Comparison of ENCODE assay signal across 8 cellular contexts in genomic region chr11:65262775-65263174, GRCh38. TPM values are rescaled to one million over a fixed set of nuclear protein-coding genes. Genes with fewer than 3 reads are reported as not detected.
DNase-seq lines count a peak whose midpoint lies in the region; ATAC-seq and TF ChIP-seq lines count a peak whose summit lies in the region.

No MANE protein-coding gene starts in this region.

- no peaks in the 10 kb centered on the region for H3K27me3 Mint-ChIP-seq in activated T-helper 1 cell treated with anti-CD3 and anti-CD28 coated beads, Interleukin-12 subunit alpha, Interleukin-12 subunit beta, Interleukin-2, Interleukin-4 antibody, amounts not matched to agents 30 ng/mL and 10 ng/mL and 1 ng/mL, durations not matched to agents 14 hours and 24 hours and 36 hours (ENCODE audit: insufficient read depth)

- DNase-seq in heart left ventricle = no peak
- DNase-seq in Right ventricle myocardium superior = no peak
- no peak for DNase-seq in activated T-helper 1 cell treated with anti-CD3 and anti-CD28 coated beads, Interleukin-12 subunit alpha, Interleukin-12 subunit beta, Interleukin-2, Interleukin-4 antibody, amounts not matched to agents 30 ng/mL and 10 ng/mL and 1 ng/mL, durations not matched to agents 14 hours and 24 hours and 36 hours (ENCODE audit: low spot score)
- DNase-seq in left lung = no peak
- no peak for DNase-seq in upper lobe of left lung
- DNase-seq in NCI-H1105 (lab: John Stamatoyannopoulos, UW) = no peak

- H3K4me3 Mint-ChIP-seq in activated T-helper 1 cell treated with anti-CD3 and anti-CD28 coated beads, Interleukin-12 subunit alpha, Interleukin-12 subunit beta, Interleukin-2, Interleukin-4 antibody, amounts not matched to agents 30 ng/mL and 10 ng/mL and 1 ng/mL, durations not matched to agents 14 hours and 24 hours and 36 hours = peak overlapping the region; percentile 94

- peaks cover 24% of the 10 kb centered on the region for H3K36me3 Mint-ChIP-seq in activated T-helper 1 cell treated with anti-CD3 and anti-CD28 coated beads, Interleukin-12 subunit alpha, Interleukin-12 subunit beta, Interleukin-2, Interleukin-4 antibody, amounts not matched to agents 30 ng/mL and 10 ng/mL and 1 ng/mL, durations not matched to agents 14 hours and 24 hours and 36 hours (ENCODE audit: low read depth)

- no peaks in the 10 kb centered on the region for H3K9me3 Mint-ChIP-seq in activated T-helper 1 cell treated with anti-CD3 and anti-CD28 coated beads, Interleukin-12 subunit alpha, Interleukin-12 subunit beta, Interleukin-2, Interleukin-4 antibody, amounts not matched to agents 30 ng/mL and 10 ng/mL and 1 ng/mL, durations not matched to agents 14 hours and 24 hours and 36 hours

- H3K4me1 ChIP-seq in heart left ventricle (peaks cover 0 to 21% (median 11%) of the 10 kb centered on the region in 12 donors), left lung (peaks cover 7 to 32% of the 10 kb centered on the region in 2 donors), upper lobe of left lung (peaks cover 12 to 29% (median 14%) of the 10 kb centered on the region in 4 donors)

- H3K27me3 ChIP-seq in heart left ventricle = no peaks in the 10 kb centered on the region
- H3K27me3 ChIP-seq in left lung = no peaks in the 10 kb centered on the region
- H3K27me3 ChIP-seq in upper lobe of left lung = no peaks in the 10 kb centered on the region

- no peak for ATAC-seq in heart left ventricle
- ATAC-seq in Right ventricle myocardium superior (ENCODE audit: poor library complexity) = no peak
- ATAC-seq in left lung = no peak
- ATAC-seq in upper lobe of left lung (ENCODE audit: low FRiP score in 2 of 2) = no peak
- ATAC-seq in GM21576 (IDR thresholded peaks at IDR 0.05; ENCODE audit: unreplicated experiment) = no peak
- ATAC-seq in HG03521 (IDR thresholded peaks at IDR 0.05; ENCODE audit: unreplicated experiment) = no peak

- peaks cover 0 to 19% (median 10%) of the 10 kb centered on the region in 9 donors for H3K36me3 ChIP-seq in heart left ventricle
- H3K36me3 ChIP-seq in left lung = peaks cover 0 to 25% of the 10 kb centered on the region in 2 donors
- H3K36me3 ChIP-seq in upper lobe of left lung = peaks cover 0 to 11% (median 3%) of the 10 kb centered on the region in 4 donors

- TF ChIP-seq POLR2A in heart left ventricle (IDR thresholded peaks at IDR 0.05) (no peak), upper lobe of left lung (IDR thresholded peaks at IDR 0.05) (no peak)

- H3K4me3 ChIP-seq in heart left ventricle = peak overlapping the region; percentile 57 to 85 (median 76)
- peak overlapping the region; percentile 82 to 85 for H3K4me3 ChIP-seq in left lung
- peak overlapping the region in 3 of 4 donors; percentile 70 to 82 (median 73) for H3K4me3 ChIP-seq in upper lobe of left lung

- peak overlapping the region; percentile 97 for H3K27ac Mint-ChIP-seq in activated T-helper 1 cell treated with anti-CD3 and anti-CD28 coated beads, Interleukin-12 subunit alpha, Interleukin-12 subunit beta, Interleukin-2, Interleukin-4 antibody, amounts not matched to agents 30 ng/mL and 10 ng/mL and 1 ng/mL, durations not matched to agents 14 hours and 24 hours and 36 hours

- peak overlapping the region in 10 of 12 donors; percentile 89 to 96 (median 94) for H3K27ac ChIP-seq in heart left ventricle
- H3K27ac ChIP-seq in left lung = peak overlapping the region; percentile 88 to 94
- peak overlapping the region; percentile 87 to 93 (median 90) for H3K27ac ChIP-seq in upper lobe of left lung

- no peak for TF ChIP-seq CTCF in heart left ventricle (IDR thresholded peaks at IDR 0.05)
- TF ChIP-seq CTCF in left lung (IDR thresholded peaks at IDR 0.05) = no peak
- TF ChIP-seq CTCF in upper lobe of left lung (IDR thresholded peaks at IDR 0.05) = no peak

- H3K9me3 ChIP-seq in heart left ventricle = no peaks in the 10 kb centered on the region
- no peaks in the 10 kb centered on the region for H3K9me3 ChIP-seq in left lung
- H3K9me3 ChIP-seq in upper lobe of left lung = no peaks in the 10 kb centered on the region

- WGBS in heart left ventricle, 4 donors = 36 to 47% (median 43%) methylated on average over 6 of the region's 6 CpGs
- WGBS in upper lobe of left lung, 2 donors = 28 to 36% methylated on average over 6 of the region's 6 CpGs

- TF ChIP-seq EP300 in upper lobe of left lung (IDR thresholded peaks at IDR 0.05) = no peak

- peaks cover 47% of the 10 kb centered on the region for H3K4me1 Mint-ChIP-seq in activated T-helper 1 cell treated with anti-CD3 and anti-CD28 coated beads, Interleukin-12 subunit alpha, Interleukin-12 subunit beta, Interleukin-2, Interleukin-4 antibody, amounts not matched to agents 30 ng/mL and 10 ng/mL and 1 ng/mL, durations not matched to agents 14 hours and 24 hours and 36 hours (ENCODE audit: low read depth)

- intact Hi-C loops in heart left ventricle (cut with DNase I) = loop anchor here in 1 of 10 donors (5.0 kb wide), 1 partner anchor 70 kb away; the partner anchor contains the start of gene DPF2
- intact Hi-C loops in Right ventricle myocardium superior (cut with DNase I) = no loop called here
- intact Hi-C loops in activated T-helper 1 cell treated with anti-CD3 and anti-CD28 coated beads, Interleukin-12 subunit alpha, Interleukin-12 subunit beta, Interleukin-2, Interleukin-4 antibody, amounts not matched to agents 30 ng/mL and 10 ng/mL and 1 ng/mL, durations not matched to agents 14 hours and 24 hours and 36 hours (cut with micrococcal nuclease) = loop anchor here (5.0 kb wide), 4 partner anchors 70 to 250 kb away; partner anchors contain the start of genes ARL2, DPF2, FAU and MRPL49
- intact Hi-C loops in left lung (cut with DNase I) = no loop called here

RNA-seq across cellular contexts. Expression of gene POLA2, which starts 1.0 kb away (rescaled TPM):
- total RNA-seq in heart left ventricle = 1 to 10 TPM; 3.2 to 9.0 (median 4.2) TPM
- 1 to 10 TPM; 4.3 to 6.7 TPM for polyA plus RNA-seq in heart left ventricle
- total RNA-seq in Right ventricle myocardium superior = 4.9 TPM
- total RNA-seq in activated T-helper 1 cell treated with anti-CD3 and anti-CD28 coated beads, Interleukin-12 subunit alpha, Interleukin-12 subunit beta, Interleukin-2, Interleukin-4 antibody, amounts not matched to agents 30 ng/mL and 10 ng/mL and 1 ng/mL, durations not matched to agents 14 hours and 24 hours and 36 hours = 78.2 and 78.9 TPM in 2 replicates
- 10 to 100 TPM in 1 of 2 donors, 1 to 10 TPM in 1; 9.4 to 19.2 TPM for total RNA-seq in left lung
- 10 to 100 TPM in 3 of 6 donors, 1 to 10 TPM in 3; 6.0 to 19.9 (median 8.7) TPM for total RNA-seq in upper lobe of left lung

RNA-seq across cellular contexts. Expression of gene CDC42EP2, which starts 51.9 kb away (rescaled TPM):
- total RNA-seq in heart left ventricle = 10 to 100 TPM in 4 of 9 donors, 1 to 10 TPM in 5; 3.3 to 25.0 (median 8.9) TPM
- 10 to 100 TPM; 10.3 to 16.3 TPM for polyA plus RNA-seq in heart left ventricle
- 14.0 TPM for total RNA-seq in Right ventricle myocardium superior
- 1.6 and 2.7 TPM in 2 replicates for total RNA-seq in activated T-helper 1 cell treated with anti-CD3 and anti-CD28 coated beads, Interleukin-12 subunit alpha, Interleukin-12 subunit beta, Interleukin-2, Interleukin-4 antibody, amounts not matched to agents 30 ng/mL and 10 ng/mL and 1 ng/mL, durations not matched to agents 14 hours and 24 hours and 36 hours
- total RNA-seq in left lung = 10 to 100 TPM; 11.6 to 18.5 TPM
- total RNA-seq in upper lobe of left lung = 10 to 100 TPM in 5 of 6 donors, 1 to 10 TPM in 1; 7.7 to 45.2 (median 14.6) TPM
